Comparison of ENCODE assay signal across 1 cellular context in genomic region chr5:150788974-150789373, GRCh38.
TF ChIP-seq lines count a peak whose summit lies in the region.

No MANE protein-coding gene starts in this region.

TF ChIP-seq in HCT116, 20 proteins besides CTCF, POLR2A, EP300 and RAD21 (continued from another document):
- TF ChIP-seq MAX (IDR thresholded peaks at IDR 0.05) (no peak), ELF1 (IDR thresholded peaks at IDR 0.05; ENCODE audit: borderline replicate concordance, low read depth) (no peak)
